Comparison of ENCODE assay signal across 12 cellular contexts in the genomic region with DNA sequence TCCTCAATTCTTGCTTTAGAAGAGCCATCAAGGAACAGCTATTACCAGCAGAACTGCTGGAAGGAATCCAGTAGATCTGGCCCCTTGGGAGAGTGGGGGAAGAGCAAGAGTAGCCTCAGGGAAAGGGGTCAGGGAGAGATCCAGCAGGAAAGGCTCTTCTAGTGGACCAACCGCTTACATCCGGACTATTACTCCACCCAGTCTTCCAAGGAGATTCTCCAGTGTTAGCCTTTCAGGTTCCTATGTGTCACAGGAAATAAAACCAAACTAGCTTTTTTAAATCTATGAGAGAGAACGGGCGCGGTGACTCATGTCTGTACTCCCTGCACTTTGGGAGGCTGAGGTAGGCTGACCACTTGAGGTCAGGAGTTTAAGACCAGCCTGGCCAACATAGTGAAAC. TPM values are rescaled to one million over a fixed set of nuclear protein-coding genes. Genes with fewer than 3 reads are reported as not detected.
DNase-seq lines count a peak whose midpoint lies in the region; ATAC-seq, FAIRE-seq and TF ChIP-seq lines count a peak whose summit lies in the region.
"Had no signal": no experiment of that assay in that cellular context is flagged by ENCODE, and none has a peak within 500 bp of the region (broad histone marks: within the 10 kb centered on the region; RNA-seq: fewer than 3 reads in every experiment).

No MANE protein-coding gene starts in this region.

- H3K27me3 ChIP-seq in A673 (replicated peaks; ENCODE audit: insufficient read depth, low read depth, low read length, poor library complexity) (no peaks in the 10 kb centered on the region), heart right ventricle (no peaks in the 10 kb centered on the region)
- H3K27me3 ChIP-seq: tibial nerve had no signal

- POLR2A ChIA-PET in A673 (lab: Charles Lee; ENCODE audit: low non-redundant PET): no interaction called here

- H3K4me1 ChIP-seq in A673 (ENCODE audit: insufficient read depth, low read length, poor library complexity, severe bottlenecking) (peaks cover 9% of the 10 kb centered on the region), heart right ventricle (peaks cover 3 to 19% (median 4%) of the 10 kb centered on the region in 9 donors)

- TF ChIP-seq CTCF in A673 (conservative IDR thresholded peaks at IDR 0.05; ENCODE audit: low read depth, low read length) (no peak), heart right ventricle (IDR thresholded peaks at IDR 0.05) (no peak)

- CTCF ChIA-PET in A673 (lab: Charles Lee): no interaction called here

- H3K4me3 ChIP-seq in A673 (ENCODE audit: low read depth, low read length, poor library complexity, severe bottlenecking): no peak overlapping the region
- no peak overlapping the region for H3K4me3 ChIP-seq in heart right ventricle
- H3K4me3 ChIP-seq: lung, tibial nerve had no signal

- peak; percentile 30 to 78 (median 62) for ATAC-seq in heart right ventricle

- intact Hi-C loops in A673 (cut with micrococcal nuclease; ENCODE audit: unreplicated experiment): no loop called here
- intact Hi-C loops in heart right ventricle (cut with DNase I): no loop called here

- BruUV-seq in A673 (replicated peaks; lab: Mats Ljungman, UMichigan): no TSS peak

- no peak for TF ChIP-seq POLR2A in GM12891 (IDR thresholded peaks at IDR 0.05; ENCODE audit: low read depth, low read length)

- no peaks in the 10 kb centered on the region for H3K9me3 ChIP-seq in A673 (ENCODE audit: low read depth, low read length, poor library complexity, severe bottlenecking)
- no peaks in the 10 kb centered on the region for H3K9me3 ChIP-seq in heart right ventricle
- H3K9me3 ChIP-seq: tibial nerve had no signal

- no peak for FAIRE-seq in GM12891 (lab: Jason Lieb, UNC)

- DNase-seq in A673 (ENCODE audit: low spot score) (no peak), HPDE6-E6E7 (ENCODE audit: extremely low spot score) (peak; percentile 4), astrocyte of the hippocampus (ENCODE audit: low read depth, low spot score) (peak; percentile 25), heart right ventricle (peak in 1 of 2 donors; percentile 39), SW 1271 (lab: John Stamatoyannopoulos, UW) (no peak), AG20443 (ENCODE audit: low spot score) (no peak), GM12891 (ENCODE audit: insufficient read length, low spot score) (no peak), NCI-H1436 (lab: John Stamatoyannopoulos, UW) (no peak)
- DNase-seq: activated CD4-positive, alpha-beta T cell treated with anti-CD3 and anti-CD28 coated beads, Interleukin-2, amount 50 U/mL, for 1 hour; NCI-H1092 treated with DMSO at 0.1 percent for 48 hours had no signal

- WGBS in heart right ventricle, 2 donors: 50 to 51% methylated on average over 5 of the region's 5 CpGs

- H3K27ac ChIP-seq in A673 (ENCODE audit: low read depth, low read length, poor library complexity, severe bottlenecking) (peak overlapping the region; percentile 29), heart right ventricle (peak overlapping the region in 3 of 10 donors; percentile 0 to 16 (median 1))

- H3K36me3 ChIP-seq in A673 (ENCODE audit: insufficient read depth, low read length, poor library complexity, severe bottlenecking): peaks cover 3% of the 10 kb centered on the region
- no peaks in the 10 kb centered on the region for H3K36me3 ChIP-seq in heart right ventricle
- H3K36me3 ChIP-seq: tibial nerve had no signal

TF ChIP-seq in GM12891, 5 proteins besides CTCF, POLR2A, EP300 and RAD21:
- TF ChIP-seq POU2F2 (IDR thresholded peaks at IDR 0.05; ENCODE audit: low read depth, low read length) (no peak), TAF1 (IDR thresholded peaks at IDR 0.05; ENCODE audit: low read depth, low read length) (no peak), POLR2AphosphoS5 (IDR thresholded peaks at IDR 0.05; ENCODE audit: low read depth, low read length) (no peak), PAX5 (IDR thresholded peaks at IDR 0.05; ENCODE audit: insufficient read depth, low read length, severe bottlenecking) (no peak), SPI1 (IDR thresholded peaks at IDR 0.05; ENCODE audit: low read depth, low read length) (no peak)

RNA-seq across cellular contexts. Expression of gene TET1, which starts 34.3 kb away (rescaled TPM):
- 15.2 and 17.4 TPM in 2 replicates for total RNA-seq in A673 (2021)
- 1 to 10 TPM; 1.9 to 4.2 (median 3.1) TPM for total RNA-seq in heart right ventricle
- polyA plus RNA-seq in heart right ventricle: under 1 TPM; 0.17 to 0.29 TPM
- polyA plus RNA-seq in GM12891 (2012; ENCODE audit: low read depth, missing spikeins): 0.37 TPM

Comparison
In these comparisons a context has a peak if more than half of its experiments do, and no peak if none do; other contexts are left out.
1. DNase-seq: peak in HPDE6-E6E7 (single experiment) and astrocyte of the hippocampus (single experiment); none in A673 (single experiment), SW 1271 (0 of 2), AG20443 (single experiment), GM12891 (single experiment) and NCI-H1436 (single experiment).